8 cellular contexts compared by ENCODE assay signal in genomic region chr18:63936156-63936931, GRCh38. TPM values are rescaled to one million over a fixed set of nuclear protein-coding genes. Genes with fewer than 3 reads are reported as not detected.
DNase-seq lines count a peak whose midpoint lies in the region; ATAC-seq and TF ChIP-seq lines count a peak whose summit lies in the region.

No MANE protein-coding gene starts in this region.

- H3K9me3 ChIP-seq in AG04450 (ENCODE audit: control insufficient read depth, insufficient read depth, low read length), result no peaks in the 10 kb centered on the region; the same call in 1 of the 2 replicates

- H3K36me3 ChIP-seq in kidney epithelial cell (ENCODE audit: control insufficient read depth, insufficient read depth, low read length), result no peaks in the 10 kb centered on the region

- POLR2A ChIA-PET in AG04450 (lab: Yijun Ruan, JAX), result interaction anchor here (0.8 to 1.1 kb wide), 3 partner anchors 12 to 39 kb away, joined by 3 read pairs; partner anchors contain the start of gene SERPINB8

- ATAC-seq in GM18519 (IDR thresholded peaks at IDR 0.05; ENCODE audit: low FRiP score, unreplicated experiment) (peak; percentile 91), HG02973 (IDR thresholded peaks at IDR 0.05; ENCODE audit: unreplicated experiment) (peak; percentile 98)

- H3K4me3 ChIP-seq in AG04450 (ENCODE audit: low read depth, low read length) (peak overlapping the region; percentile 68), WI38 (ENCODE audit: low read depth, low read length) (peak overlapping the region; percentile 72), kidney epithelial cell (ENCODE audit: low read depth, low read length) (peak overlapping the region; percentile 57)

- H3K27me3 ChIP-seq in AG04450 (ENCODE audit: control insufficient read depth, insufficient read depth, low read length) (peaks cover 12% of the 10 kb centered on the region), kidney epithelial cell (ENCODE audit: control insufficient read depth, insufficient read depth, low read length) (peaks cover 5% of the 10 kb centered on the region)

- DNase-seq in AG04450 (ENCODE audit: low read depth, low spot score) (no peak), NCI-H2107 treated with DMSO at 0.1 percent for 48 hours (lab: John Stamatoyannopoulos, UW; ENCODE audit: unreplicated experiment) (peak; percentile 37), cerebellum (ENCODE audit: low spot score) (peak; percentile 44), kidney epithelial cell (ENCODE audit: low read depth) (peak; percentile 21)
- DNase-seq in stimulated activated CD4-positive, alpha-beta T cell treated with anti-CD3 and anti-CD28 coated beads, Interleukin-12 subunit alpha, Interleukin-12 subunit beta, amount 100 ng/mL, for 48 hours (ENCODE audit: low read depth in 2 of 3, low spot score in 1 of 3), result peak; percentile 32 to 63 (median 38)

- CTCF ChIA-PET in AG04450 (lab: Charles Lee), result interaction anchor here (0.6 to 3.2 kb wide), 32 partner anchors 8 to 427 kb away, joined by 3 to 28 read pairs (median 4); no protein-coding TSS in a partner anchor

- peak; percentile 70 for TF ChIP-seq CTCF in AG04450 (IDR thresholded peaks at IDR 0.05; ENCODE audit: low read depth, low read length)
- peak; percentile 54 for TF ChIP-seq CTCF in WI38 (IDR thresholded peaks at IDR 0.05; ENCODE audit: low read depth, low read length)
- peak; percentile 64 for TF ChIP-seq CTCF in kidney epithelial cell (IDR thresholded peaks at IDR 0.05; ENCODE audit: insufficient read depth, low read length, poor library complexity, severe bottlenecking)

- no peak overlapping the region for H3K27ac ChIP-seq in AG04450 (ENCODE audit: low read depth, low read length)

RNA-seq across cellular contexts. Expression of gene HMSD, which starts 12.8 kb away (rescaled TPM):
- polyA plus RNA-seq in AG04450 (2011; rRNA removed), result 0.63 and 1.2 TPM in 2 replicates
- polyA minus RNA-seq in AG04450 (2011; rRNA and poly(A)+ RNA removed), result 1.00 and 3.3 TPM in 2 replicates
- not detected for total RNA-seq in cerebellum
- not detected in 2 replicates for total RNA-seq in kidney epithelial cell

RNA-seq across cellular contexts. Expression of gene SERPINB10, which starts 28.6 kb away (rescaled TPM):
- 0.19 TPM in 1 of 2 replicates, not detected in the other for polyA plus RNA-seq in AG04450 (2011; rRNA removed)
- not detected in 2 replicates for polyA minus RNA-seq in AG04450 (2011; rRNA and poly(A)+ RNA removed)
- total RNA-seq in cerebellum (not detected), kidney epithelial cell (not detected in 2 replicates)

RNA-seq across cellular contexts. Expression of gene SERPINB8, which starts 33.5 kb away (rescaled TPM):
- 14.7 and 17.9 TPM in 2 replicates for polyA plus RNA-seq in AG04450 (2011; rRNA removed)
- polyA minus RNA-seq in AG04450 (2011; rRNA and poly(A)+ RNA removed), result 6.0 and 8.5 TPM in 2 replicates
- 1.5 TPM for total RNA-seq in cerebellum
- 22.5 and 23.6 TPM in 2 replicates for total RNA-seq in kidney epithelial cell

RNA-seq across cellular contexts. Expression of gene SERPINB2, which starts 48.8 kb away (rescaled TPM):
- polyA plus RNA-seq in AG04450 (2011; rRNA removed), result 5.3 and 6.9 TPM in 2 replicates
- polyA minus RNA-seq in AG04450 (2011; rRNA and poly(A)+ RNA removed), result 3.1 and 3.4 TPM in 2 replicates
- total RNA-seq in cerebellum, result not detected
- total RNA-seq in kidney epithelial cell, result 3.3 and 4.1 TPM in 2 replicates
